21 cellular contexts compared by ENCODE assay signal in the genomic region with DNA sequence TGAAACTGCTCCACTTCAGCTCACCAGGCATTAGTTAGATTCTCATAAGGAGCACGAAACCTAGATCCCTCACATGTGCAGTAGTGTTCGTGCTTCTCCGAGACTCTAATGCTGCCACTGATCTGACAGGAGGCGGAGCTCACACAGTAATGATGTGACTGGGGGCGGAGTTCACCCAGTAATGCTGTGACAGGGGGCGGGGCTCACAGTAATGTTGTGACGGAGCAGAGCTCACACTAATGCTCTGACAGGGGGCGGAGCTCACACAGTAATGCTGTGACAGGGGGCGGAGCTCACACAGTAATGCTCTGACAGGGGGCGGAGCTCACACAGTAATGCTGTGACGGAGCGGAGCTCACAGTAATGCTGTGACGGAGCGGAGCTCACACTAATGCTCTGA. TPM values are rescaled to one million over a fixed set of nuclear protein-coding genes. Genes with fewer than 3 reads are reported as not detected.
DNase-seq lines count a peak whose midpoint lies in the region; FAIRE-seq and TF ChIP-seq lines count a peak whose summit lies in the region.
"Had no signal": no experiment of that assay in that cellular context is flagged by ENCODE, and none has a peak within 500 bp of the region (broad histone marks: within the 10 kb centered on the region; RNA-seq: fewer than 3 reads in every experiment).

No MANE protein-coding gene starts in this region.

- DNase-seq in activated naive CD4-positive, alpha-beta T cell treated with anti-CD3 and anti-CD28 coated beads, Interleukin-2, amount 10 ng/mL, durations not matched to agents 7 days and 5 days, result peak; percentile 8
- no peak for DNase-seq in activated naive CD4-positive, alpha-beta T cell (lab: John Stamatoyannopoulos, UW)
- DNase-seq in NCI-H460 (ENCODE audit: extremely low read depth, low read depth) (peak; percentile 42), chondrocyte (ENCODE audit: low spot score) (peak; percentile 27), type B pancreatic cell (ENCODE audit: extremely low spot score, unreplicated experiment) (no peak), GM12891 (ENCODE audit: insufficient read length, low spot score) (no peak), epidermal melanocyte (ENCODE audit: insufficient read length, low spot score) (no peak), erythroblast (lab: John Stamatoyannopoulos, UW) (no peak)
- DNase-seq: 8988T; CD8-positive, alpha-beta T cell; DMS79 treated with DMSO at 0.1 percent for 48 hours; NCI-H1930; NCI-H2171; NCI-H510A treated with DMSO at 0.1 percent for 48 hours; SHP77 had no signal

- H3K4me1 Mint-ChIP-seq in activated naive CD4-positive, alpha-beta T cell treated with anti-CD3 and anti-CD28 coated beads, Interleukin-2, amount 10 ng/mL, durations not matched to agents 7 days and 5 days, result no peaks in the 10 kb centered on the region
- peaks cover 43% of the 10 kb centered on the region for H3K4me1 Mint-ChIP-seq in chondrocyte (ENCODE audit: low read depth)
- H3K4me1 Mint-ChIP-seq in type B pancreatic cell (ENCODE audit: unreplicated experiment), result peaks cover 4% of the 10 kb centered on the region

- peaks cover 9% of the 10 kb centered on the region for H3K9me3 Mint-ChIP-seq in activated naive CD4-positive, alpha-beta T cell treated with anti-CD3 and anti-CD28 coated beads, Interleukin-2, amount 10 ng/mL, durations not matched to agents 7 days and 5 days
- H3K9me3 Mint-ChIP-seq in chondrocyte (ENCODE audit: low read depth) (no peaks in the 10 kb centered on the region), type B pancreatic cell (no peaks in the 10 kb centered on the region)
- H3K9me3 Mint-ChIP-seq: CD8-positive, alpha-beta T cell; IgD-negative memory B cell had no signal

- no peaks in the 10 kb centered on the region for H3K36me3 Mint-ChIP-seq in activated naive CD4-positive, alpha-beta T cell treated with anti-CD3 and anti-CD28 coated beads, Interleukin-2, amount 10 ng/mL, durations not matched to agents 7 days and 5 days
- H3K36me3 Mint-ChIP-seq in chondrocyte (ENCODE audit: low read depth), result no peaks in the 10 kb centered on the region
- peaks cover 10% of the 10 kb centered on the region for H3K36me3 Mint-ChIP-seq in type B pancreatic cell
- H3K36me3 Mint-ChIP-seq: CD8-positive, alpha-beta T cell; IgD-negative memory B cell had no signal

- FAIRE-seq in GM12891 (lab: Jason Lieb, UNC), result no peak
- FAIRE-seq: G401.6, GM18507 had no signal

- peak overlapping the region; percentile 19 for H3K27ac Mint-ChIP-seq in activated naive CD4-positive, alpha-beta T cell treated with anti-CD3 and anti-CD28 coated beads, Interleukin-2, amount 10 ng/mL, durations not matched to agents 7 days and 5 days
- no peak overlapping the region for H3K27ac Mint-ChIP-seq in chondrocyte (ENCODE audit: unreplicated experiment)
- peak overlapping the region; percentile 19 for H3K27ac Mint-ChIP-seq in type B pancreatic cell
- H3K27ac Mint-ChIP-seq: CD8-positive, alpha-beta T cell; IgD-negative memory B cell had no signal

- H3K27me3 Mint-ChIP-seq in activated naive CD4-positive, alpha-beta T cell treated with anti-CD3 and anti-CD28 coated beads, Interleukin-2, amount 10 ng/mL, durations not matched to agents 7 days and 5 days, result peaks cover 10% of the 10 kb centered on the region
- H3K27me3 Mint-ChIP-seq in chondrocyte (ENCODE audit: low read depth), result no peaks in the 10 kb centered on the region
- H3K27me3 Mint-ChIP-seq in type B pancreatic cell, result no peaks in the 10 kb centered on the region

- H3K4me3 Mint-ChIP-seq in activated naive CD4-positive, alpha-beta T cell treated with anti-CD3 and anti-CD28 coated beads, Interleukin-2, amount 10 ng/mL, durations not matched to agents 7 days and 5 days, result no peak overlapping the region
- H3K4me3 Mint-ChIP-seq in chondrocyte (ENCODE audit: unreplicated experiment) (no peak overlapping the region), type B pancreatic cell (no peak overlapping the region)
- H3K4me3 Mint-ChIP-seq: CD8-positive, alpha-beta T cell; IgD-negative memory B cell had no signal

- CTCF ChIA-PET in activated naive CD4-positive, alpha-beta T cell treated with anti-CD3 and anti-CD28 coated beads, Interleukin-2, amount 10 ng/mL, durations not matched to agents 7 days and 5 days (lab: Charles Lee), result no interaction called here

- TF ChIP-seq CTCF in chondrocyte (IDR thresholded peaks at IDR 0.05) (no peak), type B pancreatic cell (conservative IDR thresholded peaks at IDR 0.05) (no peak)

- TF ChIP-seq POLR2A in GM12891 (IDR thresholded peaks at IDR 0.05; ENCODE audit: low read depth, low read length) (no peak), erythroblast (IDR thresholded peaks at IDR 0.05; ENCODE audit: low read length) (no peak)

TF ChIP-seq in GM12891, 5 proteins besides CTCF, POLR2A, EP300 and RAD21:
- no peak for TF ChIP-seq TAF1 (IDR thresholded peaks at IDR 0.05; ENCODE audit: low read depth, low read length)
- no peak for TF ChIP-seq SPI1 (IDR thresholded peaks at IDR 0.05; ENCODE audit: low read depth, low read length)
- no peak for TF ChIP-seq POLR2AphosphoS5 (IDR thresholded peaks at IDR 0.05; ENCODE audit: low read depth, low read length)
- TF ChIP-seq PAX5 (IDR thresholded peaks at IDR 0.05; ENCODE audit: insufficient read depth, low read length, severe bottlenecking), result no peak
- TF ChIP-seq POU2F2 (IDR thresholded peaks at IDR 0.05; ENCODE audit: low read depth, low read length), result no peak
TF ChIP-seq in GM12891: peak in this region for 0.

RNA-seq across cellular contexts. Expression of gene LRRC14B, which starts 27.0 kb away (rescaled TPM):
- not detected in 2 replicates for total RNA-seq in NCI-H460 (2014; rRNA removed; shearing (Covaris generic))
- not detected in 2 replicates for polyA plus RNA-seq in NCI-H460 (2014; cell fraction: nucleus; rRNA removed)
- total RNA-seq in chondrocyte, result not detected in 3 replicates
- total RNA-seq in type B pancreatic cell (ENCODE audit: low replicate concordance), result not detected in 2 replicates
- 0.10 TPM for polyA plus RNA-seq in GM12891 (2012; ENCODE audit: low read depth, missing spikeins)
- total RNA-seq: CD8-positive, alpha-beta T cell; H4; HT1080; Peyer's patch had no signal
- polyA plus RNA-seq: IgD-negative memory B cell had no signal

RNA-seq across cellular contexts. Expression of gene CCDC127, which starts 53.7 kb away (rescaled TPM):
- total RNA-seq in NCI-H460 (2014; rRNA removed; shearing (Covaris generic)), result 4.3 and 4.4 TPM in 2 replicates
- 2.8 and 3.4 TPM in 2 replicates for polyA plus RNA-seq in NCI-H460 (2014; cell fraction: nucleus; rRNA removed)
- 8.0 to 10.4 TPM (median 9.6 TPM) in 3 replicates for total RNA-seq in chondrocyte
- 6.0 and 10.8 TPM in 2 replicates for total RNA-seq in type B pancreatic cell (ENCODE audit: low replicate concordance)
- polyA plus RNA-seq in GM12891 (2012; ENCODE audit: low read depth, missing spikeins), result 1.5 TPM

RNA-seq across cellular contexts. Expression of gene SDHA, which starts 53.9 kb away (rescaled TPM):
- 89.9 and 95.3 TPM in 2 replicates for total RNA-seq in NCI-H460 (2014; rRNA removed; shearing (Covaris generic))
- polyA plus RNA-seq in NCI-H460 (2014; cell fraction: nucleus; rRNA removed), result 149 and 158 TPM in 2 replicates
- 79.7 to 95.5 TPM (median 81.5 TPM) in 3 replicates for total RNA-seq in chondrocyte
- 143 and 179 TPM in 2 replicates for total RNA-seq in type B pancreatic cell (ENCODE audit: low replicate concordance)
- polyA plus RNA-seq in GM12891 (2012; ENCODE audit: low read depth, missing spikeins), result 133 TPM

Comparison
In these comparisons a context has a peak if more than half of its experiments do, and no peak if none do; other contexts are left out.
1. DNase-seq: peak in activated naive CD4-positive, alpha-beta T cell treated with anti-CD3 and anti-CD28 coated beads, Interleukin-2, amount 10 ng/mL, durations not matched to agents 7 days and 5 days (single experiment), NCI-H460 (single experiment) and chondrocyte (single experiment); none in activated naive CD4-positive, alpha-beta T cell (0 of 4), type B pancreatic cell (single experiment), GM12891 (single experiment), epidermal melanocyte (single experiment) and erythroblast (0 of 2).